ENCODE assay signal across 17 cellular contexts in genomic region chr1:209886219-209886536, GRCh38. TPM values are rescaled to one million over a fixed set of nuclear protein-coding genes. Genes with fewer than 3 reads are reported as not detected.
DNase-seq lines count a peak whose midpoint lies in the region; ATAC-seq and TF ChIP-seq lines count a peak whose summit lies in the region.
"Had no signal": no experiment of that assay in that cellular context is flagged by ENCODE, and none has a peak within 500 bp of the region (broad histone marks: within the 10 kb centered on the region; RNA-seq: fewer than 3 reads in every experiment).

No MANE protein-coding gene starts in this region.

- POLR2A ChIA-PET in A673 (lab: Charles Lee; ENCODE audit: low non-redundant PET), result no interaction called here
- POLR2A ChIA-PET in Panc1 (lab: Charles Lee), result no interaction called here

- BruUV-seq in A673 (replicated peaks; lab: Mats Ljungman, UMichigan) (no TSS peak), Panc1 (replicated peaks; lab: Mats Ljungman, UMichigan) (no TSS peak)

- TF ChIP-seq CTCF in A673 (conservative IDR thresholded peaks at IDR 0.05; ENCODE audit: low read depth, low read length) (peak; percentile 61), Panc1 (IDR thresholded peaks at IDR 0.05) (peak; percentile 27; the same call in 1 of the 2 replicates), fibroblast of the aortic adventitia (IDR thresholded peaks at IDR 0.05; ENCODE audit: insufficient read depth, low read length) (peak; percentile 15), tibial artery (IDR thresholded peaks at IDR 0.05) (no peak)

- in situ Hi-C loops in G401 (cut with HindIII; ENCODE audit: low sequenced_read_pairs), result no loop called here
- in situ Hi-C loops in Panc1 (cut with HindIII; ENCODE audit: low pct_unique_long_range_greater_than_20kb, low sequenced_read_pairs), result no loop called here

- H3K36me3 ChIP-seq in A673 (ENCODE audit: insufficient read depth, low read length, poor library complexity, severe bottlenecking), result no peaks in the 10 kb centered on the region
- no peaks in the 10 kb centered on the region for H3K36me3 ChIP-seq in Panc1 (ENCODE audit: control insufficient read depth, insufficient read depth, low read length)
- H3K36me3 ChIP-seq in tibial artery, result no peaks in the 10 kb centered on the region
- H3K36me3 ChIP-seq: SJCRH30, thoracic aorta had no signal

- intact Hi-C loops in A673 (cut with micrococcal nuclease; ENCODE audit: unreplicated experiment) (loop anchor here (1.0 kb wide), 1 partner anchor 101 kb away; no protein-coding TSS in a partner anchor), Panc1 (cut with micrococcal nuclease; ENCODE audit: unreplicated experiment) (no loop called here), tibial artery (cut with DNase I; ENCODE audit: low total_unique reads) (no loop called here)

- ATAC-seq in Panc1, result no peak
- no peak for ATAC-seq in HG03159 (IDR thresholded peaks at IDR 0.05; ENCODE audit: unreplicated experiment)
- ATAC-seq in GM18511 (IDR thresholded peaks at IDR 0.05; ENCODE audit: unreplicated experiment), result no peak

- DNase-seq in A673 (ENCODE audit: low spot score), result peak; percentile 71
- DNase-seq in G401 (ENCODE audit: low spot score), result peak; percentile 22
- DNase-seq in Panc1 (ENCODE audit: low read depth, low spot score), result no peak
- DNase-seq in fibroblast of the aortic adventitia (ENCODE audit: low read depth), result no peak
- no peak for DNase-seq in tibial artery
- no peak for DNase-seq in mucosa of gallbladder (ENCODE audit: low spot score)
- DNase-seq: activated effector memory CD4-positive, alpha-beta T cell treated with Interleukin-2 at 50 U/mL for 16 hours; C1 segment of cervical spinal cord; effector CD4-positive, alpha-beta T cell; GF-D8; midbrain; NCI-H1436 treated with DMSO at 0.1 percent for 48 hours had no signal

- H3K27me3 ChIP-seq in A673 (replicated peaks; ENCODE audit: insufficient read depth, low read depth, low read length, poor library complexity) (no peaks in the 10 kb centered on the region), Panc1 (ENCODE audit: control insufficient read depth, insufficient read depth, low read length) (no peaks in the 10 kb centered on the region; the same call in 1 of the 2 replicates), tibial artery (peaks cover 0 to 11% of the 10 kb centered on the region in 2 donors)
- H3K27me3 ChIP-seq: SJCRH30 had no signal

- CTCF ChIA-PET in A673 (lab: Charles Lee), result no interaction called here
- CTCF ChIA-PET in Panc1 (lab: Charles Lee), result no interaction called here

- H3K27ac ChIP-seq in A673 (ENCODE audit: low read depth, low read length, poor library complexity, severe bottlenecking) (no peak overlapping the region), Panc1 (ENCODE audit: low read length) (no peak overlapping the region), tibial artery (no peak overlapping the region)
- H3K27ac ChIP-seq: SJCRH30, thoracic aorta had no signal

- no peaks in the 10 kb centered on the region for H3K9me3 ChIP-seq in A673 (ENCODE audit: low read depth, low read length, poor library complexity, severe bottlenecking)
- no peaks in the 10 kb centered on the region for H3K9me3 ChIP-seq in Panc1 (ENCODE audit: control insufficient read depth, insufficient read depth, low read depth, low read length)
- H3K9me3 ChIP-seq in tibial artery, result no peaks in the 10 kb centered on the region
- H3K9me3 ChIP-seq: SJCRH30, thoracic aorta had no signal

- H3K4me1 ChIP-seq in A673 (ENCODE audit: insufficient read depth, low read length, poor library complexity, severe bottlenecking), result peaks cover 49% of the 10 kb centered on the region
- no peaks in the 10 kb centered on the region for H3K4me1 ChIP-seq in Panc1 (ENCODE audit: control insufficient read depth, insufficient read depth, low read length)
- peaks cover 0 to 8% (median 0%) of the 10 kb centered on the region in 4 donors for H3K4me1 ChIP-seq in tibial artery

- H3K4me3 ChIP-seq in A673 (ENCODE audit: low read depth, low read length, poor library complexity, severe bottlenecking), result no peak overlapping the region
- H3K4me3 ChIP-seq in Panc1 (ENCODE audit: low read depth in 2 of 2, low read length in 2 of 2), result no peak overlapping the region
- H3K4me3 ChIP-seq in fibroblast of the aortic adventitia (ENCODE audit: low read depth, low read length), result no peak overlapping the region
- no peak overlapping the region for H3K4me3 ChIP-seq in tibial artery
- H3K4me3 ChIP-seq: SJCRH30, thoracic aorta had no signal

RNA-seq across cellular contexts. Expression of gene SYT14, which starts 51.8 kb away (rescaled TPM):
- total RNA-seq in A673 (2021), result 18.2 and 22.4 TPM in 2 replicates
- total RNA-seq in G401 (2014; rRNA removed; shearing (Covaris generic)), result 37.5 and 58.0 TPM in 2 replicates
- not detected for total RNA-seq in Panc1 (2021; ENCODE audit: unreplicated experiment)
- not detected for polyA plus RNA-seq in Panc1 (2012; ENCODE audit: insufficient read length)
- total RNA-seq in fibroblast of the aortic adventitia (ENCODE audit: low replicate concordance), result 0.08 and 35.0 TPM in 2 replicates
- 0.06 TPM for total RNA-seq in mucosa of gallbladder
- total RNA-seq: SJCRH30, thoracic aorta had no signal
- polyA plus RNA-seq: IgD-negative memory B cell had no signal

RNA-seq across cellular contexts. Expression of gene UTP25, which starts 58.4 kb away (rescaled TPM):
- total RNA-seq in A673 (2021), result 8.9 and 11.5 TPM in 2 replicates
- 9.7 and 13.5 TPM in 2 replicates for total RNA-seq in G401 (2014; rRNA removed; shearing (Covaris generic))
- 9.5 TPM for total RNA-seq in Panc1 (2021; ENCODE audit: unreplicated experiment)
- polyA plus RNA-seq in Panc1 (2012; ENCODE audit: insufficient read length), result 4.0 TPM
- 11.2 and 32.6 TPM in 2 replicates for total RNA-seq in fibroblast of the aortic adventitia (ENCODE audit: low replicate concordance)
- 5.0 TPM for total RNA-seq in mucosa of gallbladder

Comparison
In these comparisons a context has a peak if more than half of its experiments do, and no peak if none do; other contexts are left out.
1. DNase-seq: peak in A673 (single experiment) and G401 (single experiment); none in Panc1 (single experiment), fibroblast of the aortic adventitia (single experiment), tibial artery (0 of 2) and mucosa of gallbladder (single experiment).
2. CTCF ChIP-seq: peak in A673 (single experiment), Panc1 (single experiment) and fibroblast of the aortic adventitia (single experiment); none in tibial artery (0 of 2).